Comparison of ENCODE assay signal across 11 cellular contexts in genomic region chr1:10555635-10556429, GRCh38.
DNase-seq lines count a peak whose midpoint lies in the region; ATAC-seq and TF ChIP-seq lines count a peak whose summit lies in the region.
"Had no signal": no experiment of that assay in that cellular context is flagged by ENCODE, and none has a peak within 500 bp of the region (broad histone marks: within the 10 kb centered on the region; RNA-seq: fewer than 3 reads in every experiment).

No MANE protein-coding gene starts in this region.

- H3K79me2 ChIP-seq in H9 (ENCODE audit: insufficient read depth, low read length) = no peaks in the 10 kb centered on the region

- WGBS in H9 (ENCODE audit: extremely low coverage, insufficient read length, low lambda C conversion rate) = no CpG with 5 or more reads among the region's 20 CpGs
- WGBS in heart right ventricle, 2 donors = 64 to 69% methylated on average over 20 of the region's 20 CpGs

- H2AK5ac ChIP-seq in H9 (ENCODE audit: insufficient read length, low read length) = no peak overlapping the region

- H3K9me3 ChIP-seq in H9 (ENCODE audit: control insufficient read depth, low read depth, low read length) (no peaks in the 10 kb centered on the region), heart right ventricle (no peaks in the 10 kb centered on the region)

- no peak for TF ChIP-seq CTCF in H9 (conservative IDR thresholded peaks at IDR 0.05)
- no peak for TF ChIP-seq CTCF in heart right ventricle (IDR thresholded peaks at IDR 0.05)

- ATAC-seq in heart right ventricle = peak in 7 of 8 donors; percentile 42 to 84 (median 69)

- peak overlapping the region; percentile 7 for H3K14ac ChIP-seq in H9 (ENCODE audit: insufficient read depth, low read length)

- DNase-seq in H9 (no peak), NCI-H69 (lab: John Stamatoyannopoulos, UW) (peak; percentile 70), heart right ventricle (no peak), renal cortical epithelial cell (ENCODE audit: low read depth) (peak; percentile 26), NCI-H446 (lab: John Stamatoyannopoulos, UW) (no peak), NK-92 (lab: John Stamatoyannopoulos, UW; ENCODE audit: unreplicated experiment) (no peak), HCEC 1CT (no peak)
- DNase-seq in activated CD4-positive, alpha-beta T cell treated with anti-CD3 and anti-CD28 coated beads for 1 hour = no peak
- DNase-seq: brain microvascular endothelial cell, kidney glomerular epithelial cell, NCI-H226 had no signal

- no peaks in the 10 kb centered on the region for H3K36me3 ChIP-seq in heart right ventricle
- H3K36me3 ChIP-seq: brain microvascular endothelial cell had no signal

- no peak overlapping the region for H3K23ac ChIP-seq in H9 (ENCODE audit: insufficient read length, low read depth, low read length)

- no peak overlapping the region for H3K27ac ChIP-seq in H9 (ENCODE audit: insufficient read length, low read depth, low read length)
- peak overlapping the region in 4 of 10 donors; percentile 12 to 55 (median 43) for H3K27ac ChIP-seq in heart right ventricle
- H3K27ac ChIP-seq: brain microvascular endothelial cell had no signal

- no peak overlapping the region for H3K4ac ChIP-seq in H9 (ENCODE audit: low read depth, low read length)

- no peak overlapping the region for H2BK5ac ChIP-seq in H9 (ENCODE audit: insufficient read length, low read length)

- peaks cover 32 to 35% of the 10 kb centered on the region in 2 experiments for H3K4me1 Mint-ChIP-seq in H9

- H3K23me2 ChIP-seq in H9 (ENCODE audit: insufficient read length, low read depth, low read length, poor library complexity, severe bottlenecking) = no peaks in the 10 kb centered on the region

- no peaks in the 10 kb centered on the region for H3K9me3 Mint-ChIP-seq in H9

- H3K4me3 Mint-ChIP-seq in H9 = no peak overlapping the region

- H2BK20ac ChIP-seq in H9 (ENCODE audit: low read depth, low read length, poor library complexity, severe bottlenecking) = no peak overlapping the region

- H3K27me3 ChIP-seq in H9 (ENCODE audit: insufficient read depth, low read length) (no peaks in the 10 kb centered on the region), heart right ventricle (no peaks in the 10 kb centered on the region)
- H3K27me3 ChIP-seq: brain microvascular endothelial cell had no signal

- H3K4me1 ChIP-seq in H9 (ENCODE audit: insufficient read depth, low read length) (no peaks in the 10 kb centered on the region; the same call in 1 of the 2 replicates), heart right ventricle (peaks cover 0 to 14% (median 9%) of the 10 kb centered on the region in 9 donors)

- intact Hi-C loops in heart right ventricle (cut with DNase I) = no loop called here

- H3K79me1 ChIP-seq in H9 (ENCODE audit: insufficient read depth, low read depth, low read length, poor library complexity, severe bottlenecking) = no peaks in the 10 kb centered on the region

- no peak overlapping the region for H4K91ac ChIP-seq in H9 (ENCODE audit: insufficient read length, low read depth, low read length)

- H3K27me3 Mint-ChIP-seq in H9 (ENCODE audit: low read depth) = no peaks in the 10 kb centered on the region

- H4K20me1 ChIP-seq in H9 (ENCODE audit: control insufficient read depth, insufficient read depth, insufficient read length) = no peaks in the 10 kb centered on the region

- peak overlapping the region; percentile 36 for H3K18ac ChIP-seq in H9 (ENCODE audit: insufficient read length, low read depth, low read length)

- no peak overlapping the region for H3K4me3 ChIP-seq in heart right ventricle

- no peak overlapping the region for H4K5ac ChIP-seq in H9 (ENCODE audit: insufficient read length, low read depth, low read length)

- H3K36me3 Mint-ChIP-seq in H9 (ENCODE audit: insufficient read depth in 1 of 3, low read depth in 3 of 3) = no peaks in the 10 kb centered on the region

- H2BK12ac ChIP-seq in H9 (ENCODE audit: insufficient read length, low read depth, low read length) = no peak overlapping the region

- H3K27ac Mint-ChIP-seq in H9 = peak overlapping the region; percentile 65 to 84 (median 69)

- H3K4me2 ChIP-seq in H9 (ENCODE audit: insufficient read depth, insufficient read length, low read length) = no peak overlapping the region

- no peak overlapping the region for H2BK120ac ChIP-seq in H9 (ENCODE audit: low read depth, low read length, poor library complexity, severe bottlenecking)

- no peak overlapping the region for H3K56ac ChIP-seq in H9 (ENCODE audit: insufficient read length, low read depth, low read length)

- no peak overlapping the region for H4K8ac ChIP-seq in H9 (replicated peaks; ENCODE audit: insufficient read length, low read depth, low read length)

- no peak overlapping the region for H2BK15ac ChIP-seq in H9 (ENCODE audit: low read depth, low read length)

- H2AFZ ChIP-seq in H9 (ENCODE audit: low read length) = no peak overlapping the region

- H3K9ac ChIP-seq in H9 (ENCODE audit: extremely low read depth, insufficient read length, low read length) = no peak overlapping the region

- H3T11ph ChIP-seq in H9 (ENCODE audit: low read length) = no peak overlapping the region

Comparison
In these comparisons a context has a peak if more than half of its experiments do, and no peak if none do; other contexts are left out.
1. DNase-seq: peak in NCI-H69 (single experiment) and renal cortical epithelial cell (single experiment); none in H9 (single experiment), heart right ventricle (0 of 2), NCI-H446 (0 of 2), NK-92 (single experiment), HCEC 1CT (single experiment) and activated CD4-positive, alpha-beta T cell treated with anti-CD3 and anti-CD28 coated beads for 1 hour (single experiment).